12 cellular contexts compared by ENCODE assay signal in the genomic region with DNA sequence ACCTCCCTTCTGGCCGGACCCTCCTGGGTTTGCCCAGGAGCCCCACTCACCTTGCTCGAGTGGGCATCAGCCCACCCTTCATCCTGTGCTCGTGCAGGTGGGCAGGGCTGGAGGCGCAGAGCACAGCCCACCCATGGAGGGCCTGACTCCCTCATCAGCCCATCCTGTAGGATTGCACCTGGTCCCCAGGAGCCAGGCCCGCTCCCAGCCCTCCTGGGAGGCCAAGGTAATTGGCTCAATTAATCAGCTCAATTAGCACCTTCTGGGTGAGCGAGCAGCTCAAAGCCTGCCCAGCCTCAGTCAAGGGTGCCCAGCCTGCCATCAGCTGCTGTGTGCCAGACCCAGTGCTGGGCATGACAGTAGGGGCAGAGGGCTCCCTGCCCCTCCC.
"Had no signal": no experiment of that assay in that cellular context is flagged by ENCODE, and none has a peak within 500 bp of the region (broad histone marks: within the 10 kb centered on the region; RNA-seq: fewer than 3 reads in every experiment).

No MANE protein-coding gene starts in this region.

- H3K4me1 ChIP-seq: sigmoid colon, upper lobe of right lung had no signal

- H3K4me3 ChIP-seq: coronary artery, sigmoid colon, thoracic aorta, upper lobe of right lung had no signal

- H3K27ac ChIP-seq: coronary artery, sigmoid colon, thoracic aorta, upper lobe of right lung had no signal

- DNase-seq: activated CD4-positive, alpha-beta T cell treated with anti-CD3 and anti-CD28 coated beads, Interleukin-2, amount 10 ng/mL, durations not matched to agents 24 days and 14 days; activated CD8-positive, alpha-beta memory T cell treated with anti-CD3 and anti-CD28 coated beads, Interleukin-2, amount 50 U/mL, for 4 hours; activated CD8-positive, alpha-beta T cell treated with anti-CD3 and anti-CD28 coated beads, Interleukin-2, amount 10 ng/mL, durations not matched to agents 7 days and 5 days; activated effector memory CD4-positive, alpha-beta T cell treated with anti-CD3 and anti-CD28 coated beads, Interleukin-2, amount 50 U/mL, for 16 hours; activated T-cell treated with anti-CD3 and anti-CD28 coated beads, Interleukin-2, amount 50 U/mL, for 48 hours; amniotic stem cell; central memory CD4-positive, alpha-beta T cell; sigmoid colon; stimulated activated CD4-positive, alpha-beta T cell treated with anti-CD3 and anti-CD28 coated beads, Interleukin-1b, Interleukin-23, amount 100 ng/mL, for 48 hours; upper lobe of right lung had no signal

- H3K36me3 ChIP-seq: sigmoid colon, thoracic aorta, upper lobe of right lung had no signal
